ENCODE assay signal across 8 cellular contexts in the genomic region with DNA sequence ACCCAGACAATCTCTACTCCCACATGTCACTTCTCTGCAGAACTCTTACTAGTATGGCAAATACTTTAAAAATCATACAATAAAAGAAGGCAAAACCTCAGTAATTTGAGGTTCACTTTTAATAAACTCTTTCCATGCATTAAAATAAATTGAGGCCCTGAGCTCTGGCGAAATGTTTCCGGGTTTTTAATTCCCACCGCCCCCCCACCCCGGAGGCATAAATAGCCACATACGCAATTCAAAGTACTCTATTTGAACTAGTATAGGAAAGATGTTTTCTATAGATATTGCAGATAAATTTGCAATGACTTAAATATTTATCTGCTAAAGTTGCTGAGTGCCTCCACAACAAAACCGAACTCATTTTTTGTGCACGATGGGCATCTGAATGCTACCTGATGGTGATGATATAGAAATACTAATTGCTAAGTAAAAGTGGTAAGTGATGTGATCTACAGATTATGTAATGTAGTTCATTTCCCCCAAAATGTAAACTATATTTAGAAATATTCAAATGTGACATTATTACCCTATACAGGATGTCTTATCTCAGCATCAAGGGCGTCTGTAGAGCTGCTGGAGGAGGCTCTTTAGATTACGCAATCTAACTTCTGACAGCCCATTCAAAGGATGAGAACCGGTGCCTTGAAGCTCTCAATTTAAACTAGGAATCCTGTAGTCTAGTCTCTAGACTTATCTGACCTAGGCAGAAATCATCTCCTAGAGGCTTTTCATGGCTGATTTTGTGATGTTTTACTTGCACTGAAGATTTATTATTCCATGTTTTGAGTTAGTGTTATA. TPM values are rescaled to one million over a fixed set of nuclear protein-coding genes. Genes with fewer than 3 reads are reported as not detected.
DNase-seq lines count a peak whose midpoint lies in the region; ATAC-seq and TF ChIP-seq lines count a peak whose summit lies in the region.

No MANE protein-coding gene starts in this region.

- H3K36me3 Mint-ChIP-seq in activated naive CD8-positive, alpha-beta T cell treated with anti-CD3 and anti-CD28 coated beads, Interleukin-2, amount 10 ng/mL, durations not matched to agents 7 days and 5 days, result peaks cover 24% of the 10 kb centered on the region

- peak; percentile 26 for ATAC-seq in activated naive CD8-positive, alpha-beta T cell treated with anti-CD3 and anti-CD28 coated beads, Interleukin-2, amount 10 ng/mL, durations not matched to agents 7 days and 5 days (ENCODE audit: low read depth)
- no peak for ATAC-seq in HG02973 (IDR thresholded peaks at IDR 0.05; ENCODE audit: unreplicated experiment)
- ATAC-seq in mucosa of descending colon, result no peak

- H3K4me1 Mint-ChIP-seq in activated naive CD8-positive, alpha-beta T cell treated with anti-CD3 and anti-CD28 coated beads, Interleukin-2, amount 10 ng/mL, durations not matched to agents 7 days and 5 days, result peaks cover 55% of the 10 kb centered on the region

- DNase-seq in NCI-H2171 treated with DMSO at 0.1 percent for 48 hours (lab: John Stamatoyannopoulos, UW) (peak; percentile 49), NCI-H2171 (lab: John Stamatoyannopoulos, UW) (no peak), NCI-H1436 treated with DMSO at 0.1 percent for 48 hours (lab: John Stamatoyannopoulos, UW) (peak; percentile 64), thyroid gland (no peak), mucosa of descending colon (no peak)
- no peak for DNase-seq in activated naive CD8-positive, alpha-beta T cell treated with anti-CD3 and anti-CD28 coated beads, Interleukin-2, amount 10 ng/mL, durations not matched to agents 7 days and 5 days

- H3K27me3 Mint-ChIP-seq in activated naive CD8-positive, alpha-beta T cell treated with anti-CD3 and anti-CD28 coated beads, Interleukin-2, amount 10 ng/mL, durations not matched to agents 7 days and 5 days, result no peaks in the 10 kb centered on the region

- intact Hi-C loops in thyroid gland (cut with DNase I) (no loop called here), mucosa of descending colon (cut with DNase I, micrococcal nuclease) (no loop called here)

- H3K4me3 Mint-ChIP-seq in activated naive CD8-positive, alpha-beta T cell treated with anti-CD3 and anti-CD28 coated beads, Interleukin-2, amount 10 ng/mL, durations not matched to agents 7 days and 5 days, result peak overlapping the region; percentile 75

- H3K27ac ChIP-seq in layer of hippocampus (ENCODE audit: low read depth, low read length), result peak overlapping the region; percentile 99
- H3K27ac ChIP-seq in thyroid gland, result peak overlapping the region; percentile 99 to 100 (median 100)

- 36 to 48% methylated on average over 10 of the region's 10 CpGs for WGBS in thyroid gland, 2 donors

- POLR2A ChIA-PET in activated naive CD8-positive, alpha-beta T cell treated with anti-CD3 and anti-CD28 coated beads, Interleukin-2, amount 10 ng/mL, durations not matched to agents 7 days and 5 days (lab: Charles Lee), result interaction anchor here (0.7 to 3.7 kb wide), 11 partner anchors 10 to 482 kb away, joined by 3 to 73 read pairs (median 6); a partner anchor contains a TSS

- H3K36me3 ChIP-seq in thyroid gland (peaks cover 0 to 3% of the 10 kb centered on the region in 2 donors), mucosa of descending colon (ENCODE audit: low read depth) (no peaks in the 10 kb centered on the region)

- H3K4me1 ChIP-seq in thyroid gland (peaks cover 49% of the 10 kb centered on the region in 2 donors), mucosa of descending colon (ENCODE audit: low read depth) (peaks cover 49% of the 10 kb centered on the region)

- H3K27me3 ChIP-seq in layer of hippocampus (ENCODE audit: control insufficient read depth, insufficient read depth, low read length) (no peaks in the 10 kb centered on the region), thyroid gland (no peaks in the 10 kb centered on the region)

- no peaks in the 10 kb centered on the region for H3K9me3 Mint-ChIP-seq in activated naive CD8-positive, alpha-beta T cell treated with anti-CD3 and anti-CD28 coated beads, Interleukin-2, amount 10 ng/mL, durations not matched to agents 7 days and 5 days

- TF ChIP-seq POLR2A in thyroid gland (IDR thresholded peaks at IDR 0.05), result no peak

- H3K4me3 ChIP-seq in thyroid gland (replicated peaks in 1 of 3) (no peak overlapping the region), mucosa of descending colon (no peak overlapping the region)

- TF ChIP-seq CTCF in thyroid gland (IDR thresholded peaks at IDR 0.05) (no peak), mucosa of descending colon (IDR thresholded peaks at IDR 0.05) (no peak)

- peak overlapping the region; percentile 83 for H3K27ac Mint-ChIP-seq in activated naive CD8-positive, alpha-beta T cell treated with anti-CD3 and anti-CD28 coated beads, Interleukin-2, amount 10 ng/mL, durations not matched to agents 7 days and 5 days

- H3K9me3 ChIP-seq in thyroid gland (no peaks in the 10 kb centered on the region), mucosa of descending colon (no peaks in the 10 kb centered on the region)

RNA-seq across cellular contexts. Expression of a gene that starts 8.6 kb away (rescaled TPM):
- total RNA-seq in activated naive CD8-positive, alpha-beta T cell treated with anti-CD3 and anti-CD28 coated beads, Interleukin-2, amount 10 ng/mL, durations not matched to agents 7 days and 5 days, result 100 to 1,000 TPM; 116 to 118 TPM
- total RNA-seq in thyroid gland (100 to 1,000 TPM; 106 to 125 (median 115) TPM), mucosa of descending colon (100 to 1,000 TPM; 134 to 180 (median 156) TPM)

Comparison
In these comparisons a context has a peak if more than half of its experiments do, and no peak if none do; other contexts are left out.
1. DNase-seq: peak in NCI-H2171 treated with DMSO at 0.1 percent for 48 hours (single experiment) and NCI-H1436 treated with DMSO at 0.1 percent for 48 hours (single experiment); none in NCI-H2171 (single experiment), activated naive CD8-positive, alpha-beta T cell treated with anti-CD3 and anti-CD28 coated beads, Interleukin-2, amount 10 ng/mL, durations not matched to agents 7 days and 5 days (single experiment), thyroid gland (0 of 2) and mucosa of descending colon (0 of 3).